24 cellular contexts compared by ENCODE assay signal in genomic region chr5:168198359-168198758, GRCh38.
"Had no signal": no experiment of that assay in that cellular context is flagged by ENCODE, and none has a peak within 500 bp of the region (broad histone marks: within the 10 kb centered on the region; RNA-seq: fewer than 3 reads in every experiment).

No MANE protein-coding gene starts in this region.

- H3K4me2 ChIP-seq: neural progenitor cell had no signal

- H3K9me3 ChIP-seq: heart left ventricle, prostate gland, right lobe of liver, spleen, tibial artery, upper lobe of left lung, uterus had no signal

- H3K27me3 ChIP-seq: heart left ventricle, neural progenitor cell, right lobe of liver, tibial artery, upper lobe of left lung, uterus had no signal

- H3K79me2 ChIP-seq: parathyroid adenoma had no signal

- H3K4me1 ChIP-seq: parathyroid adenoma, prostate gland, right lobe of liver, spleen, tibial artery, upper lobe of left lung, uterus had no signal

- DNase-seq: effector CD4-positive, alpha-beta T cell; heart left ventricle; hippocampal formation; left colon; left ventricle myocardium superior; mesenchymal stem cell; midbrain; occipital lobe; retina; right lobe of liver; spleen; stimulated activated CD4-positive, alpha-beta T cell treated with anti-CD3 and anti-CD28 coated beads, Interleukin-15, amount 100 ng/mL, for 24 hours; stimulated activated CD4-positive, alpha-beta T cell treated with anti-CD3 and anti-CD28 coated beads, Interleukin-1b, Interleukin-23, amount 100 ng/mL, for 48 hours; stimulated activated CD4-positive, alpha-beta T cell treated with anti-CD3 and anti-CD28 coated beads, Interleukin-4, amount 100 ng/mL, for 24 hours; tibial artery; upper lobe of left lung; uterus had no signal

- FAIRE-seq: frontal cortex had no signal

- H3K4me3 ChIP-seq: heart left ventricle, lung, neural progenitor cell, prostate gland, right lobe of liver, spleen, tibial artery, upper lobe of left lung, uterus had no signal

- ATAC-seq: esophagus mucosa; left colon; left ventricle myocardium superior; right lobe of liver; stimulated activated memory B cell treated with anti-CD40 and anti-IgM and Interleukin-4, amounts not matched to agents 10 μg/mL and 1 μg/mL and 100 μg/mL, for 72 hours had no signal

- H3K36me3 ChIP-seq: neural progenitor cell, prostate gland, right lobe of liver, spleen, tibial artery, upper lobe of left lung, uterus had no signal

- H3K27ac ChIP-seq: heart left ventricle, neural progenitor cell, parathyroid adenoma, prostate gland, right lobe of liver, spleen, tibial artery, upper lobe of left lung, uterus had no signal

- H3K9ac ChIP-seq: neural progenitor cell, parathyroid adenoma had no signal

- H2AFZ ChIP-seq: neural progenitor cell, parathyroid adenoma had no signal
